29 cellular contexts compared by ENCODE assay signal in the genomic region with DNA sequence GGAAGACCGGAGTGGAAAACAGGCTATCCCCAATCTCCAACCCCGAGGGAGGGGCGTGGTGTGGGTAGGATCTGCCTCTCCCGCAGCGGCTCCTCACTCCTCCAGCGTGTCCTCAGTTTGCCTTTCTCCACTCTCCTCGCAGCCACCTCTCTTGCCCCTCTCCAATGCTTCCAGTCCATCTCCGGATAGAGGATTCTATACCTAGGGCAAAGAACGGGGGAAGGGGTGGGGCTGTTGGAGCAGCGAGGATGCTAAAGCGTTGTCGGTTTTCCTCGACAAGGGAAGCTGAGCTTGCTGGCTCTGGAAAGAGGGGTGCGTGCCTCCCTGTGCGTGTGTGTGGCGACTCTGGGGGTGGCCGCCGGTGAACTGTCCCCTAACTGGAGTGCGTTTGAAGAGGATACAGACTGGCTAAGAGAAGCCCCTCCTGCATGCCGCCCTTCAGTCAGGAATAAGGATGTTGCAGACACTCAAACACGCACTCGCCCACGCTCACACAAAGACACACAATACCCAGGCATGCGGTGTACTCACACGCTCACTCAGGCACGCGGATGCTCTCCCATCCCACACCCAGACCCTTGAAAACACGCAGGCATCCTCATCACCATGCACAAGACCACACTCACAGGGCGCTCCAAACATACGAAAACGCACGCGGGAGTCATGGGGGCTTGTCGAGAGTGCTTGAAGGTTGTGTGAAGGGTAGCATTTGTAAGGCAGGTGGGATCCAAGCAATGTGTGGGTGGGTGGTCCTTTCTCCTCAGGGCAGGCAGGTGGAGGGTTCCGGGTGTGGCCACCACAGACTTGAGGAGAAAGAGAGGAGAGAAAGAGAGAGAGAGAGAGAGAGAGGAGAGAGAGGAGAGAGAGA. TPM values are rescaled to one million over a fixed set of nuclear protein-coding genes. Genes with fewer than 3 reads are reported as not detected.
A peak's percentile ranks its signal among the peaks of the same experiment; 100 is the strongest.
DNase-seq lines count a peak whose midpoint lies in the region; ATAC-seq and TF ChIP-seq lines count a peak whose summit lies in the region.
"Had no signal": no experiment of that assay in that cellular context is flagged by ENCODE, and none has a peak within 500 bp of the region (broad histone marks: within the 10 kb centered on the region; RNA-seq: fewer than 3 reads in every experiment).

No MANE protein-coding gene starts in this region.

- no peaks in the 10 kb centered on the region for H3K9me2 ChIP-seq in SK-N-SH

- CTCF ChIA-PET in SK-N-SH (lab: Yijun Ruan, JAX), result interaction anchor here (1.4 to 3.1 kb wide), 3 partner anchors 11 to 167 kb away, joined by 3 to 21 read pairs (median 4); no protein-coding TSS in a partner anchor

- H3K27ac ChIP-seq in SK-N-SH (ENCODE audit: low read depth in 2 of 2, low read length in 1 of 2), result peak overlapping the region in 1 of 2 experiments; percentile 26; a peak in 1 of 4 replicates
- H3K27ac ChIP-seq in dorsolateral prefrontal cortex, result no peak overlapping the region
- no peak overlapping the region for H3K27ac ChIP-seq in body of pancreas
- H3K27ac ChIP-seq in osteoblast (ENCODE audit: low read depth, low read length), result no peak overlapping the region
- H3K27ac ChIP-seq: brain microvascular endothelial cell, gastrocnemius medialis, Peyer's patch, SK-N-MC, thoracic aorta had no signal

- H2AFZ ChIP-seq in SK-N-SH (ENCODE audit: low read depth), result no peak overlapping the region
- no peak overlapping the region for H2AFZ ChIP-seq in osteoblast (ENCODE audit: low read length)

- H3K27ac Mint-ChIP-seq in stimulated activated effector memory CD8-positive, alpha-beta T cell treated with anti-CD3 and anti-CD28 coated beads, Interleukin-12 subunit alpha, Interleukin-12 subunit beta, amount 100 ng/mL, for 72 hours, result no peak overlapping the region
- H3K27ac Mint-ChIP-seq: activated naive CD8-positive, alpha-beta T cell treated with anti-CD3 and anti-CD28 coated beads for 36 hours; activated T-helper 1 cell treated with anti-CD3 and anti-CD28 coated beads, Interleukin-12 subunit alpha, Interleukin-12 subunit beta, Interleukin-2, Interleukin-4 antibody, amounts not matched to agents 30 ng/mL and 10 ng/mL and 1 ng/mL, durations not matched to agents 14 hours and 24 hours and 36 hours had no signal

- H3K36me3 ChIP-seq in SK-N-SH (replicated peaks in 1 of 2; ENCODE audit: control insufficient read depth in 1 of 2, insufficient read depth in 2 of 2, low read length in 1 of 2), result no peaks in the 10 kb centered on the region
- no peaks in the 10 kb centered on the region for H3K36me3 ChIP-seq in body of pancreas (replicated peaks in 1 of 2; ENCODE audit: insufficient read depth in 1 of 2, low read depth in 2 of 2)
- H3K36me3 ChIP-seq in osteoblast (ENCODE audit: insufficient read depth, low read length), result no peaks in the 10 kb centered on the region
- H3K36me3 ChIP-seq: brain microvascular endothelial cell, gastrocnemius medialis, MG63, Peyer's patch, thoracic aorta had no signal

- H3K9me3 ChIP-seq in SK-N-SH (no peaks in the 10 kb centered on the region), body of pancreas (no peaks in the 10 kb centered on the region), osteoblast (ENCODE audit: low read depth, low read length) (no peaks in the 10 kb centered on the region)
- H3K9me3 ChIP-seq: gastrocnemius medialis, MG63, Peyer's patch, thoracic aorta had no signal

- no peak overlapping the region for H3K9ac ChIP-seq in SK-N-SH

- no peak for TF ChIP-seq EP300 in SK-N-SH (IDR thresholded peaks at IDR 0.05; ENCODE audit: borderline replicate concordance in 1 of 2, low read depth in 1 of 2, low read length in 1 of 2)

- 6% methylated on average over 34 of the region's 35 CpGs for WGBS in SK-N-SH (ENCODE audit: low lambda C conversion rate)
- 6 to 7% methylated on average over 24 to 35 of the region's 35 CpGs for WGBS in body of pancreas, 2 donors

- H3K4me3 Mint-ChIP-seq in stimulated activated effector memory CD8-positive, alpha-beta T cell treated with anti-CD3 and anti-CD28 coated beads, Interleukin-12 subunit alpha, Interleukin-12 subunit beta, amount 100 ng/mL, for 72 hours, result no peak overlapping the region
- H3K4me3 Mint-ChIP-seq: activated naive CD8-positive, alpha-beta T cell treated with anti-CD3 and anti-CD28 coated beads for 36 hours; activated T-helper 1 cell treated with anti-CD3 and anti-CD28 coated beads, Interleukin-12 subunit alpha, Interleukin-12 subunit beta, Interleukin-2, Interleukin-4 antibody, amounts not matched to agents 30 ng/mL and 10 ng/mL and 1 ng/mL, durations not matched to agents 14 hours and 24 hours and 36 hours; naive B cell had no signal

- no peaks in the 10 kb centered on the region for H3F3A ChIP-seq in SK-N-SH (replicated peaks; ENCODE audit: insufficient read depth)

- ATAC-seq in SK-N-SH treated with all-trans-retinoic acid at 6 μM for 48 hours (no peak), body of pancreas (no peak)
- ATAC-seq in stimulated activated effector memory CD8-positive, alpha-beta T cell treated with anti-CD3 and anti-CD28 coated beads, Interleukin-12 subunit alpha, Interleukin-12 subunit beta, amount 100 ng/mL, for 72 hours, result no peak
- ATAC-seq: gastrocnemius medialis had no signal

- no peaks in the 10 kb centered on the region for H4K20me1 ChIP-seq in SK-N-SH (ENCODE audit: insufficient read depth)
- no peaks in the 10 kb centered on the region for H4K20me1 ChIP-seq in osteoblast (ENCODE audit: insufficient read depth, low read length)

- TF ChIP-seq CTCF in SK-N-SH (IDR thresholded peaks at IDR 0.05) (no peak), dorsolateral prefrontal cortex (IDR thresholded peaks at IDR 0.05 in 54 of 56, conservative IDR thresholded peaks at IDR 0.05 in 2 of 56; ENCODE audit: low read depth in 1 of 56, partially characterized antibody in 56 of 56) (no peak), body of pancreas (IDR thresholded peaks at IDR 0.05) (no peak), osteoblast (IDR thresholded peaks at IDR 0.05; ENCODE audit: extremely low read depth, low read depth, low read length) (no peak)

- peak; percentile 27 for DNase-seq in SK-N-SH
- peak in 1 of 10 donors; percentile 5 for DNase-seq in dorsolateral prefrontal cortex
- DNase-seq in iPS-NIHi7 (ENCODE audit: extremely low spot score), result peak; percentile 29
- no peak for DNase-seq in stimulated activated effector memory CD8-positive, alpha-beta T cell treated with anti-CD3 and anti-CD28 coated beads, Interleukin-12 subunit alpha, Interleukin-12 subunit beta, amount 100 ng/mL, for 72 hours (ENCODE audit: low spot score in 2 of 2)
- no peak for DNase-seq in NCI-H82 (lab: John Stamatoyannopoulos, UW)
- DNase-seq in body of pancreas, result no peak
- no peak for DNase-seq in osteoblast (ENCODE audit: insufficient read length, low spot score, missing footprints)
- DNase-seq: activated CD4-positive, CD25-positive, alpha-beta regulatory T cell treated with anti-CD3 and anti-CD28 coated beads, Interleukin-2, amount 50 U/mL, for 72 hours; activated naive CD8-positive, alpha-beta T cell treated with anti-CD3 and anti-CD28 coated beads for 36 hours; brain microvascular endothelial cell; cortex of kidney; DMS153; gastrocnemius medialis; islet precursor cell; MG63; naive B cell; Peyer's patch; stimulated activated CD4-positive, alpha-beta T cell treated with anti-CD3 and anti-CD28 coated beads, Interleukin-12 subunit alpha, Interleukin-12 subunit beta, amount 100 ng/mL, for 4 hours; T-helper 9 cell had no signal

- TF ChIP-seq RAD21 in SK-N-SH (IDR thresholded peaks at IDR 0.05; ENCODE audit: low read length), result no peak

- peaks cover 6% of the 10 kb centered on the region for H3K9me3 Mint-ChIP-seq in stimulated activated effector memory CD8-positive, alpha-beta T cell treated with anti-CD3 and anti-CD28 coated beads, Interleukin-12 subunit alpha, Interleukin-12 subunit beta, amount 100 ng/mL, for 72 hours
- H3K9me3 Mint-ChIP-seq: activated naive CD8-positive, alpha-beta T cell treated with anti-CD3 and anti-CD28 coated beads for 36 hours; activated T-helper 1 cell treated with anti-CD3 and anti-CD28 coated beads, Interleukin-12 subunit alpha, Interleukin-12 subunit beta, Interleukin-2, Interleukin-4 antibody, amounts not matched to agents 30 ng/mL and 10 ng/mL and 1 ng/mL, durations not matched to agents 14 hours and 24 hours and 36 hours had no signal

- POLR2A ChIA-PET in SK-N-SH (lab: Yijun Ruan, JAX), result no interaction called here

- H3K79me2 ChIP-seq in SK-N-SH (ENCODE audit: insufficient read depth) (no peaks in the 10 kb centered on the region), osteoblast (ENCODE audit: insufficient read depth, low read length) (no peaks in the 10 kb centered on the region)

- no peaks in the 10 kb centered on the region; a peak in 1 of 4 replicates for H3K4me1 ChIP-seq in SK-N-SH (ENCODE audit: control insufficient read depth in 1 of 2, insufficient read depth in 2 of 2, low read depth in 1 of 2, low read length in 1 of 2)
- peaks cover 9% of the 10 kb centered on the region for H3K4me1 ChIP-seq in body of pancreas
- H3K4me1 ChIP-seq in osteoblast (ENCODE audit: insufficient read depth, low read length), result no peaks in the 10 kb centered on the region
- H3K4me1 ChIP-seq: gastrocnemius medialis, Peyer's patch had no signal

- H3K4me1 Mint-ChIP-seq in stimulated activated effector memory CD8-positive, alpha-beta T cell treated with anti-CD3 and anti-CD28 coated beads, Interleukin-12 subunit alpha, Interleukin-12 subunit beta, amount 100 ng/mL, for 72 hours, result no peaks in the 10 kb centered on the region
- H3K4me1 Mint-ChIP-seq: activated naive CD8-positive, alpha-beta T cell treated with anti-CD3 and anti-CD28 coated beads for 36 hours; CD14-positive monocyte; naive B cell had no signal

- H3K4me3 ChIP-seq in SK-N-SH (ENCODE audit: low read depth in 2 of 2, low read length in 1 of 2) (peak overlapping the region in 1 of 2 experiments; percentile 36; a peak in 1 of 4 replicates), dorsolateral prefrontal cortex (peak overlapping the region in 50 of 59 donors; percentile 4 to 60 (median 38)), body of pancreas (no peak overlapping the region), osteoblast (ENCODE audit: insufficient read depth, low read length) (no peak overlapping the region)
- H3K4me3 ChIP-seq: gastrocnemius medialis, lung, MG63, Peyer's patch, SK-N-MC, thoracic aorta had no signal

- intact Hi-C loops in dorsolateral prefrontal cortex (cut with DNase I), result no loop called here
- intact Hi-C loops in body of pancreas (cut with DNase I), result no loop called here

- H3K4me2 ChIP-seq in SK-N-SH, result no peak overlapping the region
- no peak overlapping the region for H3K4me2 ChIP-seq in osteoblast (ENCODE audit: insufficient read depth, low read length)

- no peak for TF ChIP-seq POLR2A in body of pancreas (IDR thresholded peaks at IDR 0.05)

- no peaks in the 10 kb centered on the region for H3K36me3 Mint-ChIP-seq in stimulated activated effector memory CD8-positive, alpha-beta T cell treated with anti-CD3 and anti-CD28 coated beads, Interleukin-12 subunit alpha, Interleukin-12 subunit beta, amount 100 ng/mL, for 72 hours
- H3K36me3 Mint-ChIP-seq: activated naive CD8-positive, alpha-beta T cell treated with anti-CD3 and anti-CD28 coated beads for 36 hours; CD14-positive monocyte; naive B cell had no signal

- no peaks in the 10 kb centered on the region; the same call in 1 of the 2 replicates for H3K27me3 ChIP-seq in SK-N-SH (ENCODE audit: insufficient read depth)
- H3K27me3 ChIP-seq in dorsolateral prefrontal cortex, result peaks cover 0 to 86% (median 48%) of the 10 kb centered on the region in 45 donors
- peaks cover 0 to 11% of the 10 kb centered on the region in 2 donors for H3K27me3 ChIP-seq in body of pancreas
- H3K27me3 ChIP-seq in osteoblast (ENCODE audit: insufficient read depth, low read length), result no peaks in the 10 kb centered on the region
- H3K27me3 ChIP-seq: brain microvascular endothelial cell had no signal

RNA-seq across cellular contexts. Expression of a gene that starts 0.6 kb away (rescaled TPM):
- polyA plus RNA-seq in SK-N-SH (2012; rRNA removed), result not detected in 2 replicates
- polyA plus RNA-seq in SK-N-SH (2012; cell fraction: cytosol; rRNA removed), result not detected in 2 replicates
- not detected in 2 replicates for polyA plus RNA-seq in SK-N-SH (2012; cell fraction: nucleus; rRNA removed)
- total RNA-seq in dorsolateral prefrontal cortex, result under 1 TPM in 6 of 120 experiments, not detected in 114; 0.25 to 0.68 (median 0.35) TPM
- total RNA-seq in body of pancreas, result not detected
- total RNA-seq in osteoblast, result not detected in 2 replicates
- total RNA-seq: A673; activated CD8-positive, alpha-beta memory T cell treated with anti-CD3 and anti-CD28 coated beads for 36 hours; activated naive CD8-positive, alpha-beta T cell treated with anti-CD3 and anti-CD28 coated beads for 36 hours; activated T-helper 1 cell treated with anti-CD3 and anti-CD28 coated beads, Interleukin-12 subunit alpha, Interleukin-12 subunit beta, Interleukin-2, Interleukin-4 antibody, amounts not matched to agents 30 ng/mL and 10 ng/mL and 1 ng/mL, durations not matched to agents 14 hours and 24 hours and 36 hours; epithelial cell of proximal tubule; gastrocnemius medialis; lung; Peyer's patch; pulmonary artery endothelial cell; thoracic aorta had no signal
- polyA plus RNA-seq: CD14-positive monocyte, lung had no signal

Comparison
In these comparisons a context has a peak if more than half of its experiments do, and no peak if none do; other contexts are left out.
1. DNase-seq: peak in SK-N-SH (single experiment) and iPS-NIHi7 (single experiment); none in stimulated activated effector memory CD8-positive, alpha-beta T cell treated with anti-CD3 and anti-CD28 coated beads, Interleukin-12 subunit alpha, Interleukin-12 subunit beta, amount 100 ng/mL, for 72 hours (0 of 2), NCI-H82 (single experiment), body of pancreas (0 of 4) and osteoblast (single experiment).
2. H3K4me3 ChIP-seq: peak in dorsolateral prefrontal cortex (50 of 59); none in body of pancreas (0 of 2) and osteoblast (single experiment).